In the genomic region with DNA sequence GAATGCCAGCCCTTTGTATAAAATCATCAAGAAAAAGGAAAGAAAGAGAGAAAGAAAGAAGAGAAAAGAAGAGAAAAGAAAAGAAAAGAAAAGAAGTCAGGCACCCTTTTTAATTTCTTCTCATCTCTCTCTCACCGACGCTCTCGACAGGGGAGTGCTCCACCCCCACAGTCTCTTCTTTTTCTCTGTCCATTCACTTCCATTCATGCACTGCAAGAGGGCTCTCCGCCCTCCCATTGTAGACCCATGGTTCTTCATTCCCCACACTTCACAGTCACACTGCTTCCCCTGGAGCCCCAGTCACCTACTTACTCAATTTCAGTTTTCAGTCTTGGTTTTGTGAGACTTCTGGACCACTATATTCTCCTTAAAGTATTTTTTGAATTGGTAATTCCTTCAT, we compare ENCODE assay signal across 34 cellular contexts.
"Had no signal": no experiment of that assay in that cellular context is flagged by ENCODE, and none has a peak within 500 bp of the region (broad histone marks: within the 10 kb centered on the region; RNA-seq: fewer than 3 reads in every experiment).

No MANE protein-coding gene starts in this region.

- H3K27me3 Mint-ChIP-seq: activated CD4-positive, alpha-beta memory T cell treated with anti-CD3 and anti-CD28 coated beads for 36 hours; activated CD4-positive, alpha-beta T cell treated with anti-CD3 and anti-CD28 coated beads, Interleukin-2, amount 10 ng/mL, durations not matched to agents 24 days and 14 days; activated naive CD4-positive, alpha-beta T cell treated with anti-CD3 and anti-CD28 coated beads, Interleukin-2, amount 10 ng/mL, durations not matched to agents 7 days and 5 days; brain; natural killer cell treated with Interleukin-12 subunit alpha and Interleukin-12 subunit beta and Interleukin-15 and Interleukin-18, amount 100 ng/mL, for 72 hours had no signal

- ATAC-seq: activated CD4-positive, CD25-positive, alpha-beta regulatory T cell treated with anti-CD3 and anti-CD28 coated beads, Interleukin-2, amount 50 U/mL, for 24 hours; esophagus mucosa; left lobe of liver; lower lobe of right lung; mucosa of descending colon; natural killer cell treated with Interleukin-12 subunit alpha and Interleukin-12 subunit beta and Interleukin-15 and Interleukin-18, amount 100 ng/mL, for 72 hours; pancreas; sciatic nerve; stimulated activated memory B cell treated with anti-CD40 and anti-IgM and Interleukin-4, amounts not matched to agents 10 μg/mL and 1 μg/mL and 100 μg/mL, for 72 hours had no signal

- H3K4me1 ChIP-seq: ascending aorta, lower lobe of right lung, pancreas, prostate gland, stomach, thyroid gland, upper lobe of left lung, vagina had no signal

- H3K27ac Mint-ChIP-seq: activated CD4-positive, alpha-beta memory T cell treated with anti-CD3 and anti-CD28 coated beads for 36 hours; activated CD4-positive, alpha-beta T cell treated with anti-CD3 and anti-CD28 coated beads, Interleukin-2, amount 10 ng/mL, durations not matched to agents 24 days and 14 days; activated naive CD4-positive, alpha-beta T cell treated with anti-CD3 and anti-CD28 coated beads, Interleukin-2, amount 10 ng/mL, durations not matched to agents 7 days and 5 days; activated naive CD8-positive, alpha-beta T cell treated with anti-CD3 and anti-CD28 coated beads, Interleukin-2, amount 10 ng/mL, durations not matched to agents 7 days and 5 days; endodermal cell; natural killer cell treated with Interleukin-12 subunit alpha and Interleukin-12 subunit beta and Interleukin-15 and Interleukin-18, amount 100 ng/mL, for 72 hours; stimulated activated memory B cell treated with anti-CD40 and anti-IgM and Interleukin-4, amounts not matched to agents 10 μg/mL and 1 μg/mL and 100 μg/mL, for 72 hours had no signal

- H3K9me3 Mint-ChIP-seq: activated CD4-positive, alpha-beta memory T cell treated with anti-CD3 and anti-CD28 coated beads for 36 hours; activated CD4-positive, alpha-beta T cell treated with anti-CD3 and anti-CD28 coated beads, Interleukin-2, amount 10 ng/mL, durations not matched to agents 24 days and 14 days; activated naive CD4-positive, alpha-beta T cell treated with anti-CD3 and anti-CD28 coated beads, Interleukin-2, amount 10 ng/mL, durations not matched to agents 7 days and 5 days; activated naive CD8-positive, alpha-beta T cell treated with anti-CD3 and anti-CD28 coated beads, Interleukin-2, amount 10 ng/mL, durations not matched to agents 7 days and 5 days; brain; endodermal cell; stimulated activated memory B cell treated with anti-CD40 and anti-IgM and Interleukin-4, amounts not matched to agents 10 μg/mL and 1 μg/mL and 100 μg/mL, for 72 hours had no signal

- H3K27me3 ChIP-seq: ascending aorta, pancreas, stomach, thyroid gland, upper lobe of left lung, vagina had no signal

- DNase-seq: activated CD4-positive, alpha-beta memory T cell treated with anti-CD3 and anti-CD28 coated beads for 36 hours; activated CD4-positive, alpha-beta T cell treated with anti-CD3 and anti-CD28 coated beads, Interleukin-2, amount 10 ng/mL, durations not matched to agents 24 days and 14 days; activated CD8-positive, alpha-beta memory T cell treated with anti-CD3 and anti-CD28 coated beads, Interleukin-2, amount 50 U/mL, for 4 hours; activated gamma-delta T cell; activated naive CD4-positive, alpha-beta T cell treated with anti-CD3 and anti-CD28 coated beads, Interleukin-2, amount 10 ng/mL, durations not matched to agents 7 days and 5 days; activated naive CD8-positive, alpha-beta T cell treated with anti-CD3 and anti-CD28 coated beads, Interleukin-2, amount 10 ng/mL, durations not matched to agents 7 days and 5 days; activated T-cell treated with anti-CD3 and anti-CD28 coated beads, Interleukin-2, amount 50 U/mL, for 1 hour; caudate nucleus; endodermal cell; foreskin fibroblast; hippocampal formation; kidney glomerular epithelial cell; lower lobe of right lung; mucosa of descending colon; pancreas; retina; small intestine; stimulated activated CD4-positive, alpha-beta T cell treated with anti-CD3 and anti-CD28 coated beads, Interleukin-4, amount 100 ng/mL, for 4 hours; stimulated activated CD8-positive, alpha-beta memory T cell treated with anti-CD3 and anti-CD28 coated beads, Interleukin-4, amount 100 ng/mL, for 48 hours; stomach; T-helper 9 cell; thyroid gland; upper lobe of left lung had no signal

- H3K9me3 ChIP-seq: ascending aorta, lower lobe of right lung, mucosa of descending colon, pancreas, prostate gland, stomach, thyroid gland, upper lobe of left lung, vagina had no signal

- H3K4me3 Mint-ChIP-seq: activated CD4-positive, alpha-beta memory T cell treated with anti-CD3 and anti-CD28 coated beads for 36 hours; activated CD4-positive, alpha-beta T cell treated with anti-CD3 and anti-CD28 coated beads, Interleukin-2, amount 10 ng/mL, durations not matched to agents 24 days and 14 days; activated naive CD4-positive, alpha-beta T cell treated with anti-CD3 and anti-CD28 coated beads, Interleukin-2, amount 10 ng/mL, durations not matched to agents 7 days and 5 days; activated naive CD8-positive, alpha-beta T cell treated with anti-CD3 and anti-CD28 coated beads, Interleukin-2, amount 10 ng/mL, durations not matched to agents 7 days and 5 days; endodermal cell; natural killer cell treated with Interleukin-12 subunit alpha and Interleukin-12 subunit beta and Interleukin-15 and Interleukin-18, amount 100 ng/mL, for 72 hours; stimulated activated memory B cell treated with anti-CD40 and anti-IgM and Interleukin-4, amounts not matched to agents 10 μg/mL and 1 μg/mL and 100 μg/mL, for 72 hours had no signal

- H3K36me3 ChIP-seq: ascending aorta, lower lobe of right lung, pancreas, prostate gland, stomach, thyroid gland, upper lobe of left lung, vagina had no signal

- H3K36me3 Mint-ChIP-seq: activated CD4-positive, alpha-beta memory T cell treated with anti-CD3 and anti-CD28 coated beads for 36 hours; activated naive CD4-positive, alpha-beta T cell treated with anti-CD3 and anti-CD28 coated beads, Interleukin-2, amount 10 ng/mL, durations not matched to agents 7 days and 5 days; activated naive CD8-positive, alpha-beta T cell treated with anti-CD3 and anti-CD28 coated beads, Interleukin-2, amount 10 ng/mL, durations not matched to agents 7 days and 5 days; brain; natural killer cell treated with Interleukin-12 subunit alpha and Interleukin-12 subunit beta and Interleukin-15 and Interleukin-18, amount 100 ng/mL, for 72 hours; stimulated activated memory B cell treated with anti-CD40 and anti-IgM and Interleukin-4, amounts not matched to agents 10 μg/mL and 1 μg/mL and 100 μg/mL, for 72 hours had no signal

- H3K4me1 Mint-ChIP-seq: activated CD4-positive, alpha-beta T cell treated with anti-CD3 and anti-CD28 coated beads, Interleukin-2, amount 10 ng/mL, durations not matched to agents 24 days and 14 days; activated naive CD4-positive, alpha-beta T cell treated with anti-CD3 and anti-CD28 coated beads, Interleukin-2, amount 10 ng/mL, durations not matched to agents 7 days and 5 days; activated naive CD8-positive, alpha-beta T cell treated with anti-CD3 and anti-CD28 coated beads, Interleukin-2, amount 10 ng/mL, durations not matched to agents 7 days and 5 days; stimulated activated memory B cell treated with anti-CD40 and anti-IgM and Interleukin-4, amounts not matched to agents 10 μg/mL and 1 μg/mL and 100 μg/mL, for 72 hours had no signal

- H3K4me3 ChIP-seq: ascending aorta, lower lobe of right lung, mucosa of descending colon, pancreas, prostate gland, stomach, thyroid gland, upper lobe of left lung, vagina had no signal

- H3K27ac ChIP-seq: ascending aorta, lower lobe of right lung, pancreas, prostate gland, stomach, thyroid gland, upper lobe of left lung, vagina, VCaP had no signal
